ENCODE assay signal across 35 cellular contexts in genomic region chr11:60725592-60725991, GRCh38. TPM values are rescaled to one million over a fixed set of nuclear protein-coding genes. Genes with fewer than 3 reads are reported as not detected.
"Had no signal": no experiment of that assay in that cellular context is flagged by ENCODE, and none has a peak within 500 bp of the region (broad histone marks: within the 10 kb centered on the region; RNA-seq: fewer than 3 reads in every experiment).

No MANE protein-coding gene starts in this region.

- H3K36me3 ChIP-seq: brain microvascular endothelial cell, breast epithelium, WERI-Rb-1 had no signal

- H3K9me3 ChIP-seq: body of pancreas, breast epithelium had no signal

- H3K27ac ChIP-seq: body of pancreas, brain microvascular endothelial cell, breast epithelium, WERI-Rb-1 had no signal

- H3K4me1 ChIP-seq: body of pancreas, breast epithelium had no signal

- ATAC-seq: activated CD4-positive, alpha-beta T cell treated with anti-CD3 and anti-CD28 coated beads for 36 hours; activated CD4-positive, CD25-positive, alpha-beta regulatory T cell treated with anti-CD3 and anti-CD28 coated beads, Interleukin-2, amount 50 U/mL, for 24 hours; activated CD8-positive, alpha-beta memory T cell treated with anti-CD3 and anti-CD28 coated beads, Interleukin-2, amount 10 ng/mL, durations not matched to agents 7 days and 5 days; activated CD8-positive, alpha-beta T cell treated with anti-CD3 and anti-CD28 coated beads, Interleukin-2, amount 10 ng/mL, durations not matched to agents 7 days and 5 days; activated naive CD8-positive, alpha-beta T cell treated with anti-CD3 and anti-CD28 coated beads, Interleukin-2, amount 50 U/mL, for 24 hours; body of pancreas; WTC11 had no signal

- H3K27me3 ChIP-seq: body of pancreas had no signal

- H3K4me3 ChIP-seq: body of pancreas, breast epithelium had no signal

- DNase-seq: activated CD4-positive, alpha-beta memory T cell treated with anti-CD3 and anti-CD28 coated beads, Interleukin-2, amount 10 ng/mL, durations not matched to agents 7 days and 5 days; activated CD4-positive, alpha-beta T cell treated with anti-CD3 and anti-CD28 coated beads for 1 hour; activated CD4-positive, alpha-beta T cell treated with anti-CD3 and anti-CD28 coated beads for 36 hours; activated CD4-positive, alpha-beta T cell treated with anti-CD3 and anti-CD28 coated beads for 48 hours; activated CD4-positive, alpha-beta T cell treated with anti-CD3 and anti-CD28 coated beads, Interleukin-2, amount 10 ng/mL, durations not matched to agents 7 days and 5 days; activated CD4-positive, alpha-beta T cell treated with anti-CD3 and anti-CD28 coated beads, Interleukin-2, amount 50 U/mL, for 48 hours; activated CD4-positive, CD25-positive, alpha-beta regulatory T cell; activated CD8-positive, alpha-beta memory T cell treated with anti-CD3 and anti-CD28 coated beads for 24 hours; activated CD8-positive, alpha-beta memory T cell treated with anti-CD3 and anti-CD28 coated beads, Interleukin-2, amount 10 ng/mL, durations not matched to agents 7 days and 5 days; activated CD8-positive, alpha-beta memory T cell treated with anti-CD3 and anti-CD28 coated beads, Interleukin-2, amount 50 U/mL, for 48 hours; activated CD8-positive, alpha-beta T cell treated with anti-CD3 and anti-CD28 coated beads, Interleukin-2, amount 10 ng/mL, durations not matched to agents 7 days and 5 days; activated effector memory CD4-positive, alpha-beta T cell treated with Interleukin-2 at 50 U/mL for 16 hours; activated gamma-delta T cell; activated naive CD4-positive, alpha-beta T cell treated with anti-CD3 and anti-CD28 coated beads, Interleukin-2, amount 10 ng/mL, durations not matched to agents 7 days and 5 days; activated naive CD4-positive, alpha-beta T cell treated with Interleukin-2 at 50 U/mL for 16 hours; activated naive CD8-positive, alpha-beta T cell treated with anti-CD3 and anti-CD28 coated beads, Interleukin-2, amount 10 ng/mL, durations not matched to agents 7 days and 5 days; activated naive CD8-positive, alpha-beta T cell treated with anti-CD3 and anti-CD28 coated beads, Interleukin-2, amount 50 U/mL, for 24 hours; activated T-cell treated with anti-CD3 and anti-CD28 coated beads, Interleukin-2, amount 50 U/mL, for 24 hours; activated T-cell treated with anti-CD3 and anti-CD28 coated beads, Interleukin-2, amount 50 U/mL, for 48 hours; amniotic stem cell; aorta; body of pancreas; brain microvascular endothelial cell; central memory CD4-positive, alpha-beta T cell; T-helper 1 cell; T-helper 2 cell; T-helper 9 cell; WERI-Rb-1 had no signal

RNA-seq across cellular contexts. Expression of gene MS4A18, which starts 1.1 kb away (rescaled TPM):
- total RNA-seq: activated CD4-positive, alpha-beta memory T cell treated with anti-CD3 and anti-CD28 coated beads, Interleukin-2, amount 10 ng/mL, durations not matched to agents 7 days and 5 days; activated CD4-positive, alpha-beta T cell treated with anti-CD3 and anti-CD28 coated beads for 36 hours; activated CD4-positive, alpha-beta T cell treated with anti-CD3 and anti-CD28 coated beads, Interleukin-2, amount 10 ng/mL, durations not matched to agents 7 days and 5 days; activated CD8-positive, alpha-beta memory T cell treated with anti-CD3 and anti-CD28 coated beads, Interleukin-2, amount 10 ng/mL, durations not matched to agents 7 days and 5 days; activated CD8-positive, alpha-beta T cell treated with anti-CD3 and anti-CD28 coated beads, Interleukin-2, amount 10 ng/mL, durations not matched to agents 7 days and 5 days; activated naive CD8-positive, alpha-beta T cell treated with anti-CD3 and anti-CD28 coated beads, Interleukin-2, amount 10 ng/mL, durations not matched to agents 7 days and 5 days; activated T-helper 2 cell treated with anti-CD3 and anti-CD28 coated beads, Interferon-gamma antibody, Interleukin-2, Interleukin-4, amounts not matched to agents 10 μg/mL and 5 μg/mL and 100 μg/mL, durations not matched to agents 14 hours and 24 hours and 36 hours; aorta; astrocyte; body of pancreas; breast epithelium; cardiac septum; cerebellum; WTC11 had no signal

RNA-seq across cellular contexts. Expression of gene MS4A8, which starts 26.2 kb away (rescaled TPM):
- total RNA-seq: activated CD4-positive, alpha-beta memory T cell treated with anti-CD3 and anti-CD28 coated beads, Interleukin-2, amount 10 ng/mL, durations not matched to agents 7 days and 5 days; activated CD4-positive, alpha-beta T cell treated with anti-CD3 and anti-CD28 coated beads for 36 hours; activated CD4-positive, alpha-beta T cell treated with anti-CD3 and anti-CD28 coated beads, Interleukin-2, amount 10 ng/mL, durations not matched to agents 7 days and 5 days; activated CD8-positive, alpha-beta memory T cell treated with anti-CD3 and anti-CD28 coated beads, Interleukin-2, amount 10 ng/mL, durations not matched to agents 7 days and 5 days; activated CD8-positive, alpha-beta T cell treated with anti-CD3 and anti-CD28 coated beads, Interleukin-2, amount 10 ng/mL, durations not matched to agents 7 days and 5 days; activated naive CD8-positive, alpha-beta T cell treated with anti-CD3 and anti-CD28 coated beads, Interleukin-2, amount 10 ng/mL, durations not matched to agents 7 days and 5 days; activated T-helper 2 cell treated with anti-CD3 and anti-CD28 coated beads, Interferon-gamma antibody, Interleukin-2, Interleukin-4, amounts not matched to agents 10 μg/mL and 5 μg/mL and 100 μg/mL, durations not matched to agents 14 hours and 24 hours and 36 hours; aorta; astrocyte; cardiac septum; WTC11 had no signal

RNA-seq across cellular contexts. Expression of gene MS4A15, which starts 31.1 kb away (rescaled TPM):
- total RNA-seq: activated CD4-positive, alpha-beta memory T cell treated with anti-CD3 and anti-CD28 coated beads, Interleukin-2, amount 10 ng/mL, durations not matched to agents 7 days and 5 days; activated CD4-positive, alpha-beta T cell treated with anti-CD3 and anti-CD28 coated beads for 36 hours; activated CD4-positive, alpha-beta T cell treated with anti-CD3 and anti-CD28 coated beads, Interleukin-2, amount 10 ng/mL, durations not matched to agents 7 days and 5 days; activated CD8-positive, alpha-beta memory T cell treated with anti-CD3 and anti-CD28 coated beads, Interleukin-2, amount 10 ng/mL, durations not matched to agents 7 days and 5 days; activated CD8-positive, alpha-beta T cell treated with anti-CD3 and anti-CD28 coated beads, Interleukin-2, amount 10 ng/mL, durations not matched to agents 7 days and 5 days; activated naive CD8-positive, alpha-beta T cell treated with anti-CD3 and anti-CD28 coated beads, Interleukin-2, amount 10 ng/mL, durations not matched to agents 7 days and 5 days; activated T-helper 2 cell treated with anti-CD3 and anti-CD28 coated beads, Interferon-gamma antibody, Interleukin-2, Interleukin-4, amounts not matched to agents 10 μg/mL and 5 μg/mL and 100 μg/mL, durations not matched to agents 14 hours and 24 hours and 36 hours; aorta; astrocyte; body of pancreas; breast epithelium; cardiac septum; cerebellum had no signal

RNA-seq across cellular contexts. Expression of gene MS4A10, which starts 59.5 kb away (rescaled TPM):
- total RNA-seq: activated CD4-positive, alpha-beta memory T cell treated with anti-CD3 and anti-CD28 coated beads, Interleukin-2, amount 10 ng/mL, durations not matched to agents 7 days and 5 days; activated CD4-positive, alpha-beta T cell treated with anti-CD3 and anti-CD28 coated beads for 36 hours; activated CD4-positive, alpha-beta T cell treated with anti-CD3 and anti-CD28 coated beads, Interleukin-2, amount 10 ng/mL, durations not matched to agents 7 days and 5 days; activated CD8-positive, alpha-beta memory T cell treated with anti-CD3 and anti-CD28 coated beads, Interleukin-2, amount 10 ng/mL, durations not matched to agents 7 days and 5 days; activated CD8-positive, alpha-beta T cell treated with anti-CD3 and anti-CD28 coated beads, Interleukin-2, amount 10 ng/mL, durations not matched to agents 7 days and 5 days; activated naive CD8-positive, alpha-beta T cell treated with anti-CD3 and anti-CD28 coated beads, Interleukin-2, amount 10 ng/mL, durations not matched to agents 7 days and 5 days; activated T-helper 2 cell treated with anti-CD3 and anti-CD28 coated beads, Interferon-gamma antibody, Interleukin-2, Interleukin-4, amounts not matched to agents 10 μg/mL and 5 μg/mL and 100 μg/mL, durations not matched to agents 14 hours and 24 hours and 36 hours; aorta; astrocyte; body of pancreas; breast epithelium; cardiac septum; cerebellum; WTC11 had no signal
